ENCODE assay signal across 19 cellular contexts in genomic region chr10:13862541-13863233, GRCh38.
DNase-seq lines count a peak whose midpoint lies in the region; ATAC-seq and TF ChIP-seq lines count a peak whose summit lies in the region.
"Had no signal": no experiment of that assay in that cellular context is flagged by ENCODE, and none has a peak within 500 bp of the region (broad histone marks: within the 10 kb centered on the region; RNA-seq: fewer than 3 reads in every experiment).

No MANE protein-coding gene starts in this region.

- no peaks in the 10 kb centered on the region for H3K36me3 ChIP-seq in CD4-positive, CD25-positive, alpha-beta regulatory T cell (ENCODE audit: control insufficient read depth, insufficient read depth, low read length)
- H3K36me3 ChIP-seq in psoas muscle (ENCODE audit: insufficient read depth in 1 of 2, low read depth in 1 of 2) (no peaks in the 10 kb centered on the region), neuronal stem cell (replicated peaks in 1 of 2; ENCODE audit: control insufficient read depth in 2 of 2, insufficient read depth in 2 of 2, low read length in 2 of 2) (peaks cover 0 to 19% of the 10 kb centered on the region in 2 donors)
- H3K36me3 ChIP-seq: esophagus squamous epithelium, Peyer's patch had no signal

- no peaks in the 10 kb centered on the region for H3K4me1 ChIP-seq in CD4-positive, CD25-positive, alpha-beta regulatory T cell (ENCODE audit: control insufficient read depth, insufficient read depth, low read length, poor library complexity, severe bottlenecking)
- H3K4me1 ChIP-seq in psoas muscle (no peaks in the 10 kb centered on the region), neuronal stem cell (ENCODE audit: control insufficient read depth in 2 of 2, insufficient read depth in 1 of 2, low read depth in 1 of 2, low read length in 2 of 2) (peaks cover 3 to 32% of the 10 kb centered on the region in 2 donors)
- H3K4me1 ChIP-seq: Peyer's patch had no signal

- H3K4me2 ChIP-seq in neuronal stem cell (ENCODE audit: insufficient read depth, low read length, poor library complexity, severe bottlenecking) = no peak overlapping the region

- peak in 1 of 3 donors; percentile 25 for DNase-seq in CD4-positive, CD25-positive, alpha-beta regulatory T cell
- DNase-seq in NCI-H146 treated with DMSO at 0.1 percent for 48 hours (lab: John Stamatoyannopoulos, UW; ENCODE audit: unreplicated experiment) (peak; percentile 23), fibroblast of the aortic adventitia (ENCODE audit: low read depth) (peak; percentile 27), psoas muscle (no peak), neuronal stem cell (ENCODE audit: low spot score) (no peak), NCI-H2107 (lab: John Stamatoyannopoulos, UW) (no peak)
- DNase-seq in activated CD4-positive, alpha-beta T cell treated with anti-CD3 and anti-CD28 coated beads for 4 hours = no peak
- DNase-seq: activated B cell treated with CpG ODN at 0.5 μM for 24 hours; activated CD8-positive, alpha-beta T cell treated with anti-CD3 and anti-CD28 coated beads for 36 hours; activated gamma-delta T cell treated with Interleukin-2 at 50 U/mL for 16 hours; cerebellar nuclear complex; effector CD8-positive, alpha-beta T cell; esophagus squamous epithelium; GM23248; NCI-H1417 treated with DMSO at 0.1 percent for 48 hours; NCI-H446; Peyer's patch; stimulated activated CD8-positive, alpha-beta memory T cell treated with anti-CD3 and anti-CD28 coated beads, Interleukin-4, amount 100 ng/mL, for 48 hours had no signal

- H3K4me3 Mint-ChIP-seq in CD4-positive, CD25-positive, alpha-beta regulatory T cell = peak overlapping the region in 2 of 4 donors; percentile 38 to 57
- H3K4me3 Mint-ChIP-seq: activated B cell treated with CpG ODN at 0.5 μM for 24 hours; activated CD8-positive, alpha-beta T cell treated with anti-CD3 and anti-CD28 coated beads for 36 hours had no signal

- H3K23ac ChIP-seq in neuronal stem cell (ENCODE audit: low read depth, low read length, poor library complexity) = no peak overlapping the region

- no peak overlapping the region for H3K4ac ChIP-seq in neuronal stem cell (ENCODE audit: low read length)

- no peak overlapping the region for H2AFZ ChIP-seq in neuronal stem cell (ENCODE audit: low read length)
- H2AFZ ChIP-seq: GM23248 had no signal

- H2BK12ac ChIP-seq in neuronal stem cell (ENCODE audit: low read length) = no peak overlapping the region

- H3K14ac ChIP-seq in neuronal stem cell (ENCODE audit: low read length) = no peak overlapping the region

- no peak overlapping the region for H2AK5ac ChIP-seq in neuronal stem cell (ENCODE audit: low read depth, low read length)

- H3K9me3 Mint-ChIP-seq in CD4-positive, CD25-positive, alpha-beta regulatory T cell = no peaks in the 10 kb centered on the region
- H3K9me3 Mint-ChIP-seq: activated B cell treated with CpG ODN at 0.5 μM for 24 hours; activated CD8-positive, alpha-beta T cell treated with anti-CD3 and anti-CD28 coated beads for 36 hours had no signal

- H3K9me3 ChIP-seq in CD4-positive, CD25-positive, alpha-beta regulatory T cell (ENCODE audit: control insufficient read depth in 2 of 2, low read length in 2 of 2) = no peaks in the 10 kb centered on the region
- H3K9me3 ChIP-seq in psoas muscle (no peaks in the 10 kb centered on the region), neuronal stem cell (replicated peaks in 1 of 2; ENCODE audit: control insufficient read depth in 2 of 2, insufficient read depth in 1 of 2, low read depth in 1 of 2, low read length in 2 of 2) (no peaks in the 10 kb centered on the region)
- H3K9me3 ChIP-seq: esophagus squamous epithelium, Peyer's patch had no signal

- no peaks in the 10 kb centered on the region for H3K27me3 Mint-ChIP-seq in CD4-positive, CD25-positive, alpha-beta regulatory T cell
- H3K27me3 Mint-ChIP-seq: activated CD8-positive, alpha-beta T cell treated with anti-CD3 and anti-CD28 coated beads for 36 hours had no signal

- H3K18ac ChIP-seq in neuronal stem cell (ENCODE audit: low read length) = no peak overlapping the region

- H3K9ac ChIP-seq in neuronal stem cell (ENCODE audit: low read depth, low read length, poor library complexity) = no peak overlapping the region
- H3K9ac ChIP-seq: GM23248 had no signal

- no peak for ATAC-seq in CD4-positive, CD25-positive, alpha-beta regulatory T cell (ENCODE audit: low read depth in 2 of 2)
- ATAC-seq in psoas muscle = no peak
- ATAC-seq: activated CD8-positive, alpha-beta T cell treated with anti-CD3 and anti-CD28 coated beads for 36 hours had no signal

- no peak overlapping the region for H4K91ac ChIP-seq in neuronal stem cell (ENCODE audit: low read depth, low read length, poor library complexity)

- no peaks in the 10 kb centered on the region for H3K36me3 Mint-ChIP-seq in CD4-positive, CD25-positive, alpha-beta regulatory T cell

- no peak overlapping the region for H3K4me3 ChIP-seq in CD4-positive, CD25-positive, alpha-beta regulatory T cell (ENCODE audit: low read depth, low read length)
- H3K4me3 ChIP-seq in fibroblast of the aortic adventitia (ENCODE audit: low read depth, low read length) (no peak overlapping the region), psoas muscle (no peak overlapping the region), neuronal stem cell (ENCODE audit: low read length in 2 of 2) (no peak overlapping the region)
- H3K4me3 ChIP-seq: esophagus squamous epithelium, GM23248, Peyer's patch, SK-N-MC had no signal

- peak overlapping the region; percentile 11 to 88 (median 29) for H3K27ac Mint-ChIP-seq in CD4-positive, CD25-positive, alpha-beta regulatory T cell
- H3K27ac Mint-ChIP-seq: activated B cell treated with CpG ODN at 0.5 μM for 24 hours; activated CD8-positive, alpha-beta T cell treated with anti-CD3 and anti-CD28 coated beads for 36 hours had no signal

- no peak overlapping the region for H2BK5ac ChIP-seq in neuronal stem cell (ENCODE audit: low read length)

- H3K27ac ChIP-seq in CD4-positive, CD25-positive, alpha-beta regulatory T cell (ENCODE audit: insufficient read depth, low read length, poor library complexity, severe bottlenecking) = no peak overlapping the region
- H3K27ac ChIP-seq in psoas muscle (peak overlapping the region; percentile 25), neuronal stem cell (replicated peaks; ENCODE audit: low read length) (no peak overlapping the region)
- H3K27ac ChIP-seq: GM23248, Peyer's patch, SK-N-MC had no signal

- no peaks in the 10 kb centered on the region for H3K27me3 ChIP-seq in CD4-positive, CD25-positive, alpha-beta regulatory T cell (ENCODE audit: control insufficient read depth, insufficient read depth, low read length)
- no peaks in the 10 kb centered on the region for H3K27me3 ChIP-seq in psoas muscle (ENCODE audit: insufficient read depth in 3 of 3, low read length in 2 of 3)
- no peaks in the 10 kb centered on the region for H3K27me3 ChIP-seq in neuronal stem cell (ENCODE audit: control insufficient read depth in 3 of 3, insufficient read depth in 3 of 3, low read depth in 1 of 3, low read length in 3 of 3)
- H3K27me3 ChIP-seq: esophagus squamous epithelium, Peyer's patch had no signal

- H2BK15ac ChIP-seq in neuronal stem cell (ENCODE audit: low read length) = no peak overlapping the region

- H4K8ac ChIP-seq in neuronal stem cell (ENCODE audit: low read depth, low read length) = no peak overlapping the region

- WGBS in psoas muscle, 3 donors = 30 to 38% (median 30%) methylated on average over 3 of the region's 3 CpGs
- no CpG with 5 or more reads among the region's 3 CpGs for WGBS in neuronal stem cell (ENCODE audit: extremely low coverage in 2 of 2, insufficient read length in 2 of 2, insufficient replicate concordance in 1 of 2), 2 donors

- no peak overlapping the region for H2BK120ac ChIP-seq in neuronal stem cell (ENCODE audit: low read depth, low read length)

- H3K79me1 ChIP-seq in neuronal stem cell (ENCODE audit: low read depth, low read length) = no peaks in the 10 kb centered on the region

- TF ChIP-seq CTCF in fibroblast of the aortic adventitia (IDR thresholded peaks at IDR 0.05; ENCODE audit: insufficient read depth, low read length) (no peak), psoas muscle (IDR thresholded peaks at IDR 0.05) (no peak)

- peaks cover 0 to 27% (median 3%) of the 10 kb centered on the region in 4 donors for H3K4me1 Mint-ChIP-seq in CD4-positive, CD25-positive, alpha-beta regulatory T cell

- intact Hi-C loops in psoas muscle (cut with DNase I) = no loop called here

Comparison
In these comparisons a context has a peak if more than half of its experiments do, and no peak if none do; other contexts are left out.
1. DNase-seq: peak in NCI-H146 treated with DMSO at 0.1 percent for 48 hours (single experiment) and fibroblast of the aortic adventitia (single experiment); none in psoas muscle (0 of 2), neuronal stem cell (single experiment), activated CD4-positive, alpha-beta T cell treated with anti-CD3 and anti-CD28 coated beads for 4 hours (0 of 2) and NCI-H2107 (single experiment).